Comparison of ENCODE assay signal across 10 cellular contexts in the genomic region with DNA sequence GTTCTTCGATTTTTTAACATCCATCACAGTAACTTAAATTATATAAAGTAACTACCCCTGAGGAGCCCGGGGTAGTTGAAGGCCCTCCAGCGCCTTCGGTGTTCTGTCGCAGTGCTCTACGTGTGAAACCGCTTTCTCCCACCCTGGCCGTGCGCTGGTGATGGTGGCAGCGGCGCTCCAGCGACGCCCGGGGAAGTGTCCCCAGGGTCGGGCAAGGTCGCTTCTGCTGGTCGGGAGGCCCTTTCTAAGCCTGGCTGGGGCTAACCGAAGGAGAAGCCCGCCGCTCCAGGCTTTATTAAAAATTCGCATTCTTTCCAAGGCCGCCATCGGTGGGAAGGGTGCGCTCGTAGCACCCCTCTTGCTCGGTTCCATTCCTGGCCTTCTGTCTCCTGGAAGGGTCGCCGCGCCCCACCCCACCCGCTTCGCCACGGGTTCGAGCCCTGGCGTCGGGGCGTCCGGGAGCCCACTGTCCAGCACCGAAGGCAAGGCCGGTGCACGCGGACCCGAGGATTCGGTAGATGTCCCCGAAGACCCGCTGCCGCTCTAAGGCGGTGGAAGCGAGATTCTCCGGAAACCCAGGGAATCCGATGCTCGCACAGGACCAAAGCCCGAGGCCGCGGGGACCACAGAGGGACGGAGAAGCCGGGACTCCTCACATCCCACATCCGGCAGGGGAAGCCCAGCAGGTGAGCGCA. TPM values are rescaled to one million over a fixed set of nuclear protein-coding genes. Genes with fewer than 3 reads are reported as not detected.
DNase-seq lines count a peak whose midpoint lies in the region; ATAC-seq and TF ChIP-seq lines count a peak whose summit lies in the region.
"Had no signal": no experiment of that assay in that cellular context is flagged by ENCODE, and none has a peak within 500 bp of the region (broad histone marks: within the 10 kb centered on the region; RNA-seq: fewer than 3 reads in every experiment).

No MANE protein-coding gene starts in this region.

- POLR2A ChIA-PET in AG04450 (lab: Yijun Ruan, JAX) (no interaction called here), T-cell (lab: Charles Lee) (no interaction called here)

- H3K4me1 Mint-ChIP-seq in T-cell (peaks cover 21 to 26% (median 23%) of the 10 kb centered on the region in 3 donors), neural progenitor cell (peaks cover 38% of the 10 kb centered on the region)

- H3K4me2 ChIP-seq in fibroblast of lung (ENCODE audit: extremely low read depth, insufficient read depth, low read length) (peak overlapping the region; percentile 4), neural progenitor cell (peak overlapping the region; percentile 83)

- H3K27me3 Mint-ChIP-seq in T-cell: peaks cover 9 to 27% of the 10 kb centered on the region in 2 donors
- H3K27me3 Mint-ChIP-seq in neural progenitor cell (ENCODE audit: insufficient read depth, low read depth): peaks cover 22% of the 10 kb centered on the region

- no peaks in the 10 kb centered on the region for H4K20me1 ChIP-seq in fibroblast of lung (ENCODE audit: control insufficient read depth, extremely low read depth, insufficient read depth, low read length)
- no peaks in the 10 kb centered on the region for H4K20me1 ChIP-seq in neural progenitor cell (ENCODE audit: low read depth)

- TF ChIP-seq CTCF in AG04450 (IDR thresholded peaks at IDR 0.05; ENCODE audit: low read depth, low read length) (no peak), fibroblast of lung (conservative IDR thresholded peaks at IDR 0.05 in 1 of 2, IDR thresholded peaks at IDR 0.05 in 1 of 2; ENCODE audit: low read depth in 1 of 2, low read length in 2 of 2) (no peak), neural progenitor cell (IDR thresholded peaks at IDR 0.05) (no peak)

- no peaks in the 10 kb centered on the region for H3K9me3 Mint-ChIP-seq in T-cell
- no peaks in the 10 kb centered on the region for H3K9me3 Mint-ChIP-seq in neural progenitor cell
- H3K9me3 Mint-ChIP-seq: natural killer cell treated with Interleukin-12 subunit alpha and Interleukin-12 subunit beta and Interleukin-15 and Interleukin-18, amount 100 ng/mL, for 72 hours had no signal

- peak overlapping the region in 2 of 3 donors; percentile 17 to 65 for H3K4me3 Mint-ChIP-seq in T-cell
- H3K4me3 Mint-ChIP-seq in neural progenitor cell: peak overlapping the region; percentile 53
- H3K4me3 Mint-ChIP-seq: natural killer cell treated with Interleukin-12 subunit alpha and Interleukin-12 subunit beta and Interleukin-15 and Interleukin-18, amount 100 ng/mL, for 72 hours had no signal

- H3K27me3 ChIP-seq in AG04450 (ENCODE audit: control insufficient read depth, insufficient read depth, low read length) (peaks cover 31% of the 10 kb centered on the region), fibroblast of lung (ENCODE audit: control insufficient read depth, insufficient read depth, low read length) (peaks cover 16% of the 10 kb centered on the region), neural progenitor cell (peaks cover 70% of the 10 kb centered on the region)

- H3K36me3 Mint-ChIP-seq in T-cell (no peaks in the 10 kb centered on the region), neural progenitor cell (no peaks in the 10 kb centered on the region)
- H3K36me3 Mint-ChIP-seq: natural killer cell treated with Interleukin-12 subunit alpha and Interleukin-12 subunit beta and Interleukin-15 and Interleukin-18, amount 100 ng/mL, for 72 hours had no signal

- H3K27ac Mint-ChIP-seq in T-cell: no peak overlapping the region
- H3K27ac Mint-ChIP-seq in neural progenitor cell: no peak overlapping the region
- H3K27ac Mint-ChIP-seq: natural killer cell treated with Interleukin-12 subunit alpha and Interleukin-12 subunit beta and Interleukin-15 and Interleukin-18, amount 100 ng/mL, for 72 hours had no signal

- H3K36me3 ChIP-seq in fibroblast of lung (ENCODE audit: control insufficient read depth, insufficient read depth, low read length) (no peaks in the 10 kb centered on the region), neural progenitor cell (no peaks in the 10 kb centered on the region)

- H3K9me3 ChIP-seq in AG04450 (ENCODE audit: control insufficient read depth, insufficient read depth, low read length): peaks cover 11% of the 10 kb centered on the region
- no peaks in the 10 kb centered on the region for H3K9me3 ChIP-seq in fibroblast of lung (ENCODE audit: control insufficient read depth, insufficient read depth, low read depth, low read length)
- no peaks in the 10 kb centered on the region for H3K9me3 ChIP-seq in neural progenitor cell (ENCODE audit: low read depth)

- H3K4me3 ChIP-seq in AG04450 (ENCODE audit: low read depth, low read length): peak overlapping the region; percentile 3; the same call in 1 of the 2 replicates
- peak overlapping the region in 2 of 4 experiments; percentile 29 to 32 for H3K4me3 ChIP-seq in fibroblast of lung (replicated peaks in 1 of 4; ENCODE audit: control extremely low read depth in 1 of 4, insufficient read depth in 1 of 4, low read depth in 3 of 4, low read length in 4 of 4)
- peak overlapping the region; percentile 68 for H3K4me3 ChIP-seq in neural progenitor cell

- no peaks in the 10 kb centered on the region for H3K4me1 ChIP-seq in fibroblast of lung (ENCODE audit: control insufficient read depth, extremely low read depth, insufficient read depth, low read length)
- peaks cover 20% of the 10 kb centered on the region for H3K4me1 ChIP-seq in neural progenitor cell

- peaks cover 52% of the 10 kb centered on the region for H3F3A ChIP-seq in neural progenitor cell (ENCODE audit: low read depth)

- no peak overlapping the region for H3K27ac ChIP-seq in AG04450 (ENCODE audit: low read depth, low read length)
- no peak overlapping the region for H3K27ac ChIP-seq in fibroblast of lung (ENCODE audit: insufficient read depth, low read length)
- H3K27ac ChIP-seq in neural progenitor cell: no peak overlapping the region

- H3K79me2 ChIP-seq in fibroblast of lung (ENCODE audit: control insufficient read depth, insufficient read depth, low read length) (no peaks in the 10 kb centered on the region), neural progenitor cell (ENCODE audit: low read depth) (no peaks in the 10 kb centered on the region)

- H3K9ac ChIP-seq in fibroblast of lung (ENCODE audit: insufficient read depth, low read length) (no peak overlapping the region), neural progenitor cell (no peak overlapping the region)

- H2AFZ ChIP-seq in fibroblast of lung (ENCODE audit: low read length): no peak overlapping the region
- peak overlapping the region; percentile 98 for H2AFZ ChIP-seq in neural progenitor cell (replicated peaks)

- CTCF ChIA-PET in AG04450 (lab: Charles Lee) (interaction anchor here (0.6 kb wide), 1 partner anchor 126 kb away, joined by 4 read pairs; no protein-coding TSS in a partner anchor), T-cell (lab: Charles Lee) (interaction anchor here in 1 of 2 donors (1.0 to 1.2 kb wide), 2 partner anchors 15 to 18 kb away, joined by 3 read pairs; no protein-coding TSS in a partner anchor)

- DNase-seq in AG04450 (ENCODE audit: low read depth, low spot score) (no peak), T-cell (no peak), fibroblast of lung (ENCODE audit: low read depth in 2 of 2) (no peak), neural progenitor cell (ENCODE audit: low spot score) (peak; percentile 58), NCI-H2029 treated with DMSO at 0.1 percent for 48 hours (lab: John Stamatoyannopoulos, UW) (no peak), dedifferentiated amniotic fluid mesenchymal stem cell (ENCODE audit: extremely low spot score) (no peak)
- DNase-seq: NCI-H2171 had no signal

- ATAC-seq in T-cell (replicated peaks in 1 of 4) (no peak), GM21619 (IDR thresholded peaks at IDR 0.05; ENCODE audit: unreplicated experiment) (no peak), GM18861 (IDR thresholded peaks at IDR 0.05; ENCODE audit: unreplicated experiment) (no peak)

RNA-seq across cellular contexts. Expression of a gene that starts 0.8 kb away (rescaled TPM):
- 0.04 TPM in 1 of 2 replicates, not detected in the other for polyA plus RNA-seq in AG04450 (2011; rRNA removed)
- not detected in 2 replicates for polyA minus RNA-seq in AG04450 (2011; rRNA and poly(A)+ RNA removed)
- total RNA-seq in T-cell: not detected
- total RNA-seq in fibroblast of lung: not detected in 2 replicates
- 0.03 TPM in 1 of 2 replicates, not detected in the other for polyA plus RNA-seq in fibroblast of lung
- polyA plus RNA-seq in fibroblast of lung (2012): not detected in 2 replicates
- polyA minus RNA-seq in fibroblast of lung (ENCODE audit: low replicate concordance): not detected in 2 replicates
- total RNA-seq in neural progenitor cell (ENCODE audit: low replicate concordance): 2.8 and 4.3 TPM in 2 replicates
- total RNA-seq: natural killer cell treated with Interleukin-12 subunit alpha and Interleukin-12 subunit beta and Interleukin-15 and Interleukin-18, amount 100 ng/mL, for 72 hours had no signal

RNA-seq across cellular contexts. Expression of a gene that starts 39.2 kb away (rescaled TPM):
- polyA plus RNA-seq in AG04450 (2011; rRNA removed) (19.5 and 22.3 TPM in 2 replicates), fibroblast of lung (17.3 and 23.1 TPM in 2 replicates)
- polyA minus RNA-seq in AG04450 (2011; rRNA and poly(A)+ RNA removed): 24.3 and 26.0 TPM in 2 replicates
- total RNA-seq in T-cell (10 to 100 TPM; 13.0 to 15.6 (median 13.8) TPM), fibroblast of lung (31.3 and 40.0 TPM in 2 replicates), neural progenitor cell (ENCODE audit: low replicate concordance) (20.4 and 25.0 TPM in 2 replicates)
- polyA plus RNA-seq in fibroblast of lung (2012): 13.9 and 20.4 TPM in 2 replicates
- polyA minus RNA-seq in fibroblast of lung (ENCODE audit: low replicate concordance): 16.9 and 35.3 TPM in 2 replicates
